In genomic region chr5:14171621-14172020, GRCh38 we compare ENCODE assay signal across 11 cellular contexts. TPM values are rescaled to one million over a fixed set of nuclear protein-coding genes. Genes with fewer than 3 reads are reported as not detected.
DNase-seq lines count a peak whose midpoint lies in the region; ATAC-seq and TF ChIP-seq lines count a peak whose summit lies in the region.
"Had no signal": no experiment of that assay in that cellular context is flagged by ENCODE, and none has a peak within 500 bp of the region (broad histone marks: within the 10 kb centered on the region; RNA-seq: fewer than 3 reads in every experiment).

No MANE protein-coding gene starts in this region.

- DNase-seq in EH (ENCODE audit: low read depth) = peak; percentile 74
- peak; percentile 53 for DNase-seq in astrocyte of the hippocampus (ENCODE audit: low read depth, low spot score)
- no peak for DNase-seq in natural killer cell
- DNase-seq in NCI-H1105 treated with DMSO at 0.1 percent for 48 hours (lab: John Stamatoyannopoulos, UW) = no peak
- DNase-seq in GDM1 (lab: John Stamatoyannopoulos, UW) = no peak
- DNase-seq: activated CD4-positive, alpha-beta T cell treated with anti-CD3 and anti-CD28 coated beads, Interleukin-2, amount 10 ng/mL, durations not matched to agents 24 days and 14 days; pancreas had no signal

- peaks cover 54 to 67% of the 10 kb centered on the region in 2 donors for H3K4me1 Mint-ChIP-seq in natural killer cell
- H3K4me1 Mint-ChIP-seq: activated naive CD4-positive, alpha-beta T cell treated with anti-CD3 and anti-CD28 coated beads, Interleukin-2, amount 50 U/mL, for 24 hours had no signal

- no peaks in the 10 kb centered on the region for H3K9me3 Mint-ChIP-seq in natural killer cell
- H3K9me3 Mint-ChIP-seq: activated CD4-positive, alpha-beta T cell treated with anti-CD3 and anti-CD28 coated beads, Interleukin-2, amount 10 ng/mL, durations not matched to agents 24 days and 14 days; activated naive CD4-positive, alpha-beta T cell treated with anti-CD3 and anti-CD28 coated beads, Interleukin-2, amount 50 U/mL, for 24 hours had no signal

- intact Hi-C loops in natural killer cell (cut with micrococcal nuclease) = loop anchor here (5.0 kb wide), 1 partner anchor 36 kb away; no protein-coding TSS in a partner anchor

- no peaks in the 10 kb centered on the region for H3K27me3 Mint-ChIP-seq in natural killer cell (ENCODE audit: low read depth in 2 of 2)

- H3K27ac Mint-ChIP-seq in natural killer cell = peak overlapping the region; percentile 72 to 91
- H3K27ac Mint-ChIP-seq: activated CD4-positive, alpha-beta T cell treated with anti-CD3 and anti-CD28 coated beads, Interleukin-2, amount 10 ng/mL, durations not matched to agents 24 days and 14 days; activated naive CD4-positive, alpha-beta T cell treated with anti-CD3 and anti-CD28 coated beads, Interleukin-2, amount 50 U/mL, for 24 hours had no signal

- TF ChIP-seq CTCF in natural killer cell (IDR thresholded peaks at IDR 0.05) = no peak

- ATAC-seq in HG03432 (IDR thresholded peaks at IDR 0.05; ENCODE audit: unreplicated experiment) = peak; percentile 18
- ATAC-seq in natural killer cell = peak; percentile 29 to 48 (median 32)
- ATAC-seq in GM21786 (IDR thresholded peaks at IDR 0.05; ENCODE audit: unreplicated experiment) = no peak
- no peak for ATAC-seq in HG02981 (IDR thresholded peaks at IDR 0.05; ENCODE audit: unreplicated experiment)

- peak overlapping the region; percentile 76 for H3K4me3 Mint-ChIP-seq in natural killer cell
- H3K4me3 Mint-ChIP-seq: activated CD4-positive, alpha-beta T cell treated with anti-CD3 and anti-CD28 coated beads, Interleukin-2, amount 10 ng/mL, durations not matched to agents 24 days and 14 days; activated naive CD4-positive, alpha-beta T cell treated with anti-CD3 and anti-CD28 coated beads, Interleukin-2, amount 50 U/mL, for 24 hours had no signal

- H3K36me3 Mint-ChIP-seq in natural killer cell = no peaks in the 10 kb centered on the region
- H3K36me3 Mint-ChIP-seq: activated naive CD4-positive, alpha-beta T cell treated with anti-CD3 and anti-CD28 coated beads, Interleukin-2, amount 50 U/mL, for 24 hours had no signal

RNA-seq across cellular contexts. Expression of gene TRIO, which starts 28.5 kb away (rescaled TPM):
- 100 to 1,000 TPM in 1 of 3 donors, 10 to 100 TPM in 2; 84.6 to 136 (median 94.3) TPM for total RNA-seq in natural killer cell

Comparison
In these comparisons a context has a peak if more than half of its experiments do, and no peak if none do; other contexts are left out.
1. DNase-seq: peak in EH (single experiment) and astrocyte of the hippocampus (single experiment); none in natural killer cell (single experiment), NCI-H1105 treated with DMSO at 0.1 percent for 48 hours (single experiment) and GDM1 (single experiment).
2. ATAC-seq: peak in HG03432 (single experiment) and natural killer cell (3 of 3); none in GM21786 (single experiment) and HG02981 (single experiment).